ENCODE assay signal across 25 cellular contexts in the genomic region with DNA sequence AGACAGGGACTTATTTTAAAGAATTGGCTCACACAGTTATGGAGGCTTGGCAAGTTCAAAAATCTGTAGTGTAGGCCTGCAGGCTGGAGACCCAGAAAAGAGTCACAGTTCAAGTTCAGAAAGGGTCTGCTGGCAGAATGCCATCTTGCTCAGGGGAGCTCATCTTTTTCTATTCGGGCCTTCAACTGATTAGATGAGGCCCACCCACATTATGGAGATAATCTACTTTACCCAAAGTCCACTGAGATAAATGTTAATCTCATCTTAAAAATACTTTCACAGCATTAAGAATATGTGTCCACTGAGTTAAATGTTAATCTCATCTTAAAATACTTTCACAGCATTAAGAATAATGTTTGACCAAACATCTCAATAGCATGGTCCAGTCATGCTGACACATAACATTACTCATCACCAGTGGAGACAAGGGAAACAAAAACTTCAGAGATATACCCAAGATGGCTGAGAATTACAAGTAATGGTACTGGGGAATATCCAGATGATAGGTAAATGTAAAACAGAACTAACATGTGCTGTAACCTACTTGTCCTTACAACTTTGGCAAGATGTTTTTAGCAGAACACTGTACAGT.
DNase-seq lines count a peak whose midpoint lies in the region; ATAC-seq, FAIRE-seq and TF ChIP-seq lines count a peak whose summit lies in the region.
"Had no signal": no experiment of that assay in that cellular context is flagged by ENCODE, and none has a peak within 500 bp of the region (broad histone marks: within the 10 kb centered on the region; RNA-seq: fewer than 3 reads in every experiment).

No MANE protein-coding gene starts in this region.

- no peaks in the 10 kb centered on the region for H3K9me3 ChIP-seq in CD8-positive, alpha-beta T cell (ENCODE audit: low read length)
- H3K9me3 ChIP-seq: BLaER1 treated with 17β-estradiol and CSF1 and Interleukin-3, amounts not matched to agents 10 nM and 100 nM; spleen; transverse colon had no signal

- H3K4me3 ChIP-seq in bronchial epithelial cell (ENCODE audit: low read depth, low read length) (no peak overlapping the region), dorsolateral prefrontal cortex (no peak overlapping the region)
- H3K4me3 ChIP-seq in CD8-positive, alpha-beta T cell (ENCODE audit: low read depth, low read length): no peak overlapping the region
- H3K4me3 ChIP-seq: BLaER1 treated with 17β-estradiol and CSF1 and Interleukin-3, amounts not matched to agents 10 nM and 100 nM; lung; spleen; transverse colon had no signal

- H3K27me3 ChIP-seq in bronchial epithelial cell (ENCODE audit: control insufficient read depth, insufficient read depth, low read length) (no peaks in the 10 kb centered on the region), dorsolateral prefrontal cortex (no peaks in the 10 kb centered on the region)
- H3K27me3 ChIP-seq in CD8-positive, alpha-beta T cell (ENCODE audit: insufficient read depth, low read length): no peaks in the 10 kb centered on the region
- H3K27me3 ChIP-seq: BLaER1 treated with 17β-estradiol and CSF1 and Interleukin-3, amounts not matched to agents 10 nM and 100 nM; transverse colon had no signal

- H3K27ac Mint-ChIP-seq in CD8-positive, alpha-beta T cell: no peak overlapping the region
- H3K27ac Mint-ChIP-seq: activated naive CD8-positive, alpha-beta T cell; nephron progenitor cell had no signal

- intact Hi-C loops in CD8-positive, alpha-beta T cell (cut with DNase I, micrococcal nuclease): no loop called here
- intact Hi-C loops in dorsolateral prefrontal cortex (cut with DNase I): no loop called here

- H3K4me3 Mint-ChIP-seq in CD8-positive, alpha-beta T cell: no peak overlapping the region
- H3K4me3 Mint-ChIP-seq: activated naive CD8-positive, alpha-beta T cell; nephron progenitor cell had no signal

- CTCF ChIA-PET in CD8-positive, alpha-beta T cell (lab: Charles Lee): no interaction called here

- ATAC-seq in CD8-positive, alpha-beta T cell: no peak

- H3K27me3 Mint-ChIP-seq in CD8-positive, alpha-beta T cell (ENCODE audit: low read depth): no peaks in the 10 kb centered on the region

- no peaks in the 10 kb centered on the region for H3K4me1 ChIP-seq in CD8-positive, alpha-beta T cell (ENCODE audit: insufficient read depth, low read length)
- H3K4me1 ChIP-seq: BLaER1 treated with 17β-estradiol and CSF1 and Interleukin-3, amounts not matched to agents 10 nM and 100 nM; spleen; transverse colon had no signal

- TF ChIP-seq CTCF in bronchial epithelial cell (IDR thresholded peaks at IDR 0.05; ENCODE audit: insufficient read depth, low read length, severe bottlenecking) (no peak), dorsolateral prefrontal cortex (IDR thresholded peaks at IDR 0.05 in 54 of 56, conservative IDR thresholded peaks at IDR 0.05 in 2 of 56; ENCODE audit: low read depth in 1 of 56, partially characterized antibody in 56 of 56) (no peak), GM10266 (IDR thresholded peaks at IDR 0.05; ENCODE audit: control insufficient read depth, insufficient read depth, low read depth, missing control alignments) (no peak)
- no peak for TF ChIP-seq CTCF in CD8-positive, alpha-beta T cell (IDR thresholded peaks at IDR 0.05)

- no peaks in the 10 kb centered on the region for H3K36me3 Mint-ChIP-seq in CD8-positive, alpha-beta T cell
- H3K36me3 Mint-ChIP-seq: activated naive CD8-positive, alpha-beta T cell had no signal

- no peak for FAIRE-seq in bronchial epithelial cell (lab: Jason Lieb, UNC)

- DNase-seq in EL: peak; percentile 28
- DNase-seq in NCI-H226: peak; percentile 12
- DNase-seq in bronchial epithelial cell (ENCODE audit: low read depth): peak; percentile 78
- peak; percentile 93 for DNase-seq in kidney tubule cell (ENCODE audit: low spot score)
- DNase-seq in CD8-positive, alpha-beta T cell: no peak
- no peak for DNase-seq in dorsolateral prefrontal cortex
- DNase-seq in GM10266 (ENCODE audit: extremely low spot score): no peak
- DNase-seq: activated CD4-positive, alpha-beta T cell treated with anti-CD3 and anti-CD28 coated beads for 4 hours; activated CD8-positive, alpha-beta memory T cell treated with anti-CD3 and anti-CD28 coated beads for 24 hours; activated effector memory CD4-positive, alpha-beta T cell treated with Interleukin-2 at 50 U/mL for 16 hours; aorta; central memory CD4-positive, alpha-beta T cell; COR-L47; DMS79; MM.1S; NCI-H1417 treated with DMSO at 0.1 percent for 48 hours; NCI-H446 treated with DMSO at 0.1 percent for 48 hours; NCI-H82; nephron progenitor cell; retina; spleen; transverse colon had no signal

- H3K4me1 Mint-ChIP-seq in CD8-positive, alpha-beta T cell (ENCODE audit: low read depth): no peaks in the 10 kb centered on the region
- H3K4me1 Mint-ChIP-seq: nephron progenitor cell had no signal

- H3K36me3 ChIP-seq in bronchial epithelial cell (ENCODE audit: control insufficient read depth, insufficient read depth, low read length): no peaks in the 10 kb centered on the region
- H3K36me3 ChIP-seq in CD8-positive, alpha-beta T cell (ENCODE audit: insufficient read depth, low read length): no peaks in the 10 kb centered on the region
- H3K36me3 ChIP-seq: BLaER1 treated with 17β-estradiol and CSF1 and Interleukin-3, amounts not matched to agents 10 nM and 100 nM; spleen; transverse colon had no signal

- H3K27ac ChIP-seq in CD8-positive, alpha-beta T cell (ENCODE audit: low read depth, low read length): no peak overlapping the region
- no peak overlapping the region for H3K27ac ChIP-seq in dorsolateral prefrontal cortex
- H3K27ac ChIP-seq: BLaER1 treated with 17β-estradiol and CSF1 and Interleukin-3, amounts not matched to agents 10 nM and 100 nM; spleen; transverse colon had no signal

- POLR2A ChIA-PET in CD8-positive, alpha-beta T cell (lab: Charles Lee): no interaction called here

- no peaks in the 10 kb centered on the region for H3K9me3 Mint-ChIP-seq in CD8-positive, alpha-beta T cell
- H3K9me3 Mint-ChIP-seq: nephron progenitor cell had no signal

Comparison
In these comparisons a context has a peak if more than half of its experiments do, and no peak if none do; other contexts are left out.
1. DNase-seq: peak in EL (single experiment), NCI-H226 (single experiment), bronchial epithelial cell (single experiment) and kidney tubule cell (single experiment); none in CD8-positive, alpha-beta T cell (0 of 7), dorsolateral prefrontal cortex (0 of 10) and GM10266 (single experiment).